In genomic region chr9:98944130-98945074, GRCh38 we compare ENCODE assay signal across 7 cellular contexts. TPM values are rescaled to one million over a fixed set of nuclear protein-coding genes. Genes with fewer than 3 reads are reported as not detected.
DNase-seq lines count a peak whose midpoint lies in the region; ATAC-seq, FAIRE-seq and TF ChIP-seq lines count a peak whose summit lies in the region.

No MANE protein-coding gene starts in this region.

- peak overlapping the region; percentile 35 for H3K4me3 ChIP-seq in cardiac muscle cell
- H3K4me3 ChIP-seq in gastrocnemius medialis: peak overlapping the region; percentile 58 to 74 (median 60)

- FAIRE-seq in urothelium cell line (lab: Jason Lieb, UNC): no peak

- H3K27ac Mint-ChIP-seq in H9 (no peak overlapping the region), T-helper 17 cell (no peak overlapping the region)

- no peak overlapping the region for H2AK5ac ChIP-seq in H9 (ENCODE audit: insufficient read length, low read length)

- H3K4me3 Mint-ChIP-seq in H9 (peak overlapping the region; percentile 67 to 83), T-helper 17 cell (peak overlapping the region; percentile 73)

- H4K20me1 ChIP-seq in H9 (ENCODE audit: control insufficient read depth, insufficient read depth, insufficient read length): no peaks in the 10 kb centered on the region

- H3K27ac ChIP-seq in H9 (ENCODE audit: insufficient read length, low read depth, low read length) (no peak overlapping the region), cardiac muscle cell (no peak overlapping the region), gastrocnemius medialis (peak overlapping the region; percentile 67 to 77 (median 70))

- H3K14ac ChIP-seq in H9 (ENCODE audit: insufficient read depth, low read length): peak overlapping the region; percentile 16; the same call in 1 of the 2 replicates

- H3K36me3 ChIP-seq in cardiac muscle cell (no peaks in the 10 kb centered on the region), gastrocnemius medialis (no peaks in the 10 kb centered on the region)

- H3K18ac ChIP-seq in H9 (ENCODE audit: insufficient read length, low read depth, low read length): no peak overlapping the region

- no peak overlapping the region for H2BK120ac ChIP-seq in H9 (ENCODE audit: low read depth, low read length, poor library complexity, severe bottlenecking)

- no peaks in the 10 kb centered on the region for H3K79me1 ChIP-seq in H9 (ENCODE audit: insufficient read depth, low read depth, low read length, poor library complexity, severe bottlenecking)

- H3K23ac ChIP-seq in H9 (ENCODE audit: insufficient read length, low read depth, low read length): no peak overlapping the region

- no peak overlapping the region; the same call in 1 of the 2 replicates for H2BK15ac ChIP-seq in H9 (ENCODE audit: low read depth, low read length)

- H3K56ac ChIP-seq in H9 (ENCODE audit: insufficient read length, low read depth, low read length): no peak overlapping the region

- peaks cover 35% of the 10 kb centered on the region for H3K27me3 ChIP-seq in H9 (ENCODE audit: insufficient read depth, low read length)
- peaks cover 83% of the 10 kb centered on the region for H3K27me3 ChIP-seq in cardiac muscle cell
- H3K27me3 ChIP-seq in gastrocnemius medialis: peaks cover 24 to 42% (median 36%) of the 10 kb centered on the region in 3 donors

- H3K79me2 ChIP-seq in H9 (ENCODE audit: insufficient read depth, low read length): no peaks in the 10 kb centered on the region

- no peak overlapping the region for H3K4ac ChIP-seq in H9 (ENCODE audit: low read depth, low read length)

- H2BK5ac ChIP-seq in H9 (ENCODE audit: insufficient read length, low read length): no peak overlapping the region

- H3K4me1 Mint-ChIP-seq in H9 (peaks cover 23 to 31% of the 10 kb centered on the region in 2 experiments), T-helper 17 cell (peaks cover 12% of the 10 kb centered on the region)

- no peak overlapping the region for H2AFZ ChIP-seq in H9 (ENCODE audit: low read length)

- ATAC-seq in T-helper 17 cell (no peak), gastrocnemius medialis (peak in 1 of 2 donors; percentile 63), GM21723 (IDR thresholded peaks at IDR 0.05; ENCODE audit: unreplicated experiment) (no peak)

- no peak overlapping the region for H3T11ph ChIP-seq in H9 (ENCODE audit: low read length)

- H4K5ac ChIP-seq in H9 (ENCODE audit: insufficient read length, low read depth, low read length): no peak overlapping the region

- H3K4me1 ChIP-seq in H9 (ENCODE audit: insufficient read depth, low read length) (peaks cover 6% of the 10 kb centered on the region), cardiac muscle cell (ENCODE audit: low read depth) (no peaks in the 10 kb centered on the region), gastrocnemius medialis (peaks cover 12 to 13% of the 10 kb centered on the region in 2 donors)

- no peaks in the 10 kb centered on the region for H3K9me3 ChIP-seq in H9 (ENCODE audit: control insufficient read depth, low read depth, low read length)
- no peaks in the 10 kb centered on the region for H3K9me3 ChIP-seq in T-helper 17 cell (ENCODE audit: control insufficient read depth, low read length, poor library complexity, severe bottlenecking)
- no peaks in the 10 kb centered on the region for H3K9me3 ChIP-seq in cardiac muscle cell (ENCODE audit: low read depth)
- H3K9me3 ChIP-seq in gastrocnemius medialis: no peaks in the 10 kb centered on the region

- H3K9ac ChIP-seq in H9 (ENCODE audit: extremely low read depth, insufficient read length, low read length): no peak overlapping the region

- no peaks in the 10 kb centered on the region for H3K9me3 Mint-ChIP-seq in H9

- no peak overlapping the region for H4K91ac ChIP-seq in H9 (ENCODE audit: insufficient read length, low read depth, low read length)

- H2BK12ac ChIP-seq in H9 (ENCODE audit: insufficient read length, low read depth, low read length): no peak overlapping the region

- TF ChIP-seq POLR2A in gastrocnemius medialis (IDR thresholded peaks at IDR 0.05): no peak

- TF ChIP-seq CTCF in H9 (conservative IDR thresholded peaks at IDR 0.05) (no peak), cardiac muscle cell (IDR thresholded peaks at IDR 0.05; ENCODE audit: low read depth, low read length) (no peak), gastrocnemius medialis (IDR thresholded peaks at IDR 0.05 in 4 of 5, conservative IDR thresholded peaks at IDR 0.05 in 1 of 5) (no peak)

- WGBS in H9 (ENCODE audit: extremely low coverage, insufficient read length, low lambda C conversion rate): no CpG with 5 or more reads among the region's 49 CpGs

- peaks cover 7% of the 10 kb centered on the region for H3K23me2 ChIP-seq in H9 (ENCODE audit: insufficient read length, low read depth, low read length, poor library complexity, severe bottlenecking)

- DNase-seq in H9 (peak; percentile 70), T-helper 17 cell (no peak), cardiac muscle cell (ENCODE audit: low read depth in 1 of 2, low spot score in 1 of 2) (peak; percentile 21 to 36), gastrocnemius medialis (no peak), GOT3 (lab: John Stamatoyannopoulos, UW) (no peak), urothelium cell line (ENCODE audit: low spot score) (no peak)

- in situ Hi-C loops in gastrocnemius medialis (cut with MboI; ENCODE audit: low sequenced_read_pairs in 4 of 4): loop anchor here in 1 of 4 donors (5.0 kb wide), 1 partner anchor 47 kb away; no protein-coding TSS in a partner anchor

- intact Hi-C loops in gastrocnemius medialis (cut with DNase I; ENCODE audit: low total_unique reads): no loop called here

- H3K4me2 ChIP-seq in H9 (ENCODE audit: insufficient read depth, insufficient read length, low read length): peak overlapping the region; percentile 79

- H3K27me3 Mint-ChIP-seq in H9 (ENCODE audit: low read depth): peaks cover 77% of the 10 kb centered on the region
- H3K27me3 Mint-ChIP-seq in T-helper 17 cell: peaks cover 81% of the 10 kb centered on the region

- H2BK20ac ChIP-seq in H9 (ENCODE audit: low read depth, low read length, poor library complexity, severe bottlenecking): no peak overlapping the region

- H3K36me3 Mint-ChIP-seq in H9 (ENCODE audit: insufficient read depth in 1 of 3, low read depth in 3 of 3) (no peaks in the 10 kb centered on the region), T-helper 17 cell (ENCODE audit: low read depth) (no peaks in the 10 kb centered on the region)

- no peak overlapping the region for H4K8ac ChIP-seq in H9 (replicated peaks; ENCODE audit: insufficient read length, low read depth, low read length)

RNA-seq across cellular contexts. Expression of gene COL15A1, which starts 0.7 kb away (rescaled TPM):
- 0.15 TPM in 1 of 2 replicates, not detected in the other for total RNA-seq in H9 (2021)
- not detected for total RNA-seq in T-helper 17 cell
- total RNA-seq in cardiac muscle cell: 0.39 and 0.74 TPM in 2 replicates
- 0.99 and 1.3 TPM in 2 replicates for polyA plus RNA-seq in cardiac muscle cell
- 1 to 10 TPM; 4.0 to 7.8 (median 6.8) TPM for total RNA-seq in gastrocnemius medialis

Comparison
In these comparisons a context has a peak if more than half of its experiments do, and no peak if none do; other contexts are left out.
1. DNase-seq: peak in H9 (single experiment) and cardiac muscle cell (2 of 2); none in T-helper 17 cell (0 of 3), gastrocnemius medialis (0 of 2), GOT3 (single experiment) and urothelium cell line (single experiment).
2. H3K27ac ChIP-seq: peak in gastrocnemius medialis (4 of 4); none in H9 (single experiment) and cardiac muscle cell (single experiment).